Comparison of ENCODE assay signal across 8 cellular contexts in the genomic region with DNA sequence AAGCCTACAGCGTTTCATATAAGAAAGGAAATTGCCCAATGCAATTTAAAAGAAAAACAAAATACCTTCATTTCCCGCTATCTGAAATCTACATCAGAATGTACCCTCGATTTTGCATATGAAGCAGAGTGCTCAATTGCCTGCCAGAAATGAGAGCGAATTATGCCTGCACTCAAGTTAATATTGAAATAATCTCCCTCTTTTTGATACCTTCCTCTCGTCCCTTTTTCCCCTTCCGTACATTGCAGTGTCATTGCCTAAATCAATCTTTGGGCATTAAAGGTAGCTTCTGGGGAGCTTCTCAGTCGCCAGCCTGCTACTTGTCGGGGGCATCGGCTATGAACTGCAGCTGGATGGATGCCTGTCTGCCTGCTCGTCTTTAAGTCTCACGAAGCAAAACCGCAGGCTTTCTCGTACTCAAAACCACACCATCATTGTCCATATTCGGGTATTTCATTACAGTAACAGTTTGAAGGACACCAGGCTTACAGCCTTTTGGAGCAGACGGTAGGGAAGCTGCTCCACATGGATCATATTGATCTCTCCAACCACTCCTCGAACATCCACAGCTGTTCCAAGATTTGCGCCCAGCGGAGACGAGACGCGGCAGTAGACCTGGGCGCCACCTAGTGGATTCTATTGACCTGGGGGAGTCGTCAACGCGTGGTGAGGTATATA.
DNase-seq lines count a peak whose midpoint lies in the region; ATAC-seq lines count a peak whose summit lies in the region.

No MANE protein-coding gene starts in this region.

- H2AK5ac ChIP-seq in mesenchymal stem cell (ENCODE audit: low read length, severe bottlenecking): no peak overlapping the region

- peak; percentile 56 to 78 (median 75) for DNase-seq in CD4-positive, CD25-positive, alpha-beta regulatory T cell
- DNase-seq in NCI-H748 treated with DMSO at 0.1 percent for 48 hours (lab: John Stamatoyannopoulos, UW) (peak; percentile 90), mesenchymal stem cell (peak; percentile 81)
- peak; percentile 77 to 86 for DNase-seq in activated CD4-positive, alpha-beta T cell treated with anti-CD3 and anti-CD28 coated beads, Interleukin-2, amount 50 U/mL, for 48 hours
- peak; percentile 65 for DNase-seq in effector CD4-positive, alpha-beta T cell
- DNase-seq in stimulated activated CD8-positive, alpha-beta memory T cell treated with anti-CD3 and anti-CD28 coated beads, Interleukin-15, amount 100 ng/mL, for 1 hour (ENCODE audit: low read depth): peak; percentile 56

- H3K79me1 ChIP-seq in mesenchymal stem cell (replicated peaks; ENCODE audit: low read length, poor library complexity, severe bottlenecking): no peaks in the 10 kb centered on the region

- no peak overlapping the region for H4K8ac ChIP-seq in mesenchymal stem cell (ENCODE audit: low read length)

- no peak overlapping the region for H2BK15ac ChIP-seq in mesenchymal stem cell (ENCODE audit: low read depth, poor library complexity, severe bottlenecking)

- peaks cover 18% of the 10 kb centered on the region for H3K27me3 ChIP-seq in CD4-positive, CD25-positive, alpha-beta regulatory T cell (ENCODE audit: control insufficient read depth, insufficient read depth, low read length)
- peaks cover 4 to 17% of the 10 kb centered on the region in 2 experiments for H3K27me3 ChIP-seq in mesenchymal stem cell (ENCODE audit: control insufficient read depth in 1 of 2, insufficient read depth in 1 of 2, low read length in 2 of 2)

- H3K27ac Mint-ChIP-seq in CD4-positive, CD25-positive, alpha-beta regulatory T cell: peak overlapping the region; percentile 0 to 68 (median 66)

- no peaks in the 10 kb centered on the region for H3K9me3 Mint-ChIP-seq in CD4-positive, CD25-positive, alpha-beta regulatory T cell

- H3K4ac ChIP-seq in mesenchymal stem cell (ENCODE audit: low read depth in 1 of 2, low read length in 2 of 2): peak overlapping the region in 1 of 2 experiments; percentile 1

- H3K9me3 ChIP-seq in CD4-positive, CD25-positive, alpha-beta regulatory T cell (ENCODE audit: control insufficient read depth in 2 of 2, low read length in 2 of 2): no peaks in the 10 kb centered on the region
- H3K9me3 ChIP-seq in mesenchymal stem cell (ENCODE audit: control insufficient read depth, low read length): no peaks in the 10 kb centered on the region

- 5% methylated on average over 17 of the region's 25 CpGs for WGBS in mesenchymal stem cell

- peak overlapping the region; percentile 85 for H2AFZ ChIP-seq in mesenchymal stem cell (ENCODE audit: low read depth, low read length)

- H3K4me3 Mint-ChIP-seq in CD4-positive, CD25-positive, alpha-beta regulatory T cell: peak overlapping the region; percentile 88 to 92 (median 90)

- no peak overlapping the region for H2BK12ac ChIP-seq in mesenchymal stem cell (ENCODE audit: low read length in 2 of 2)

- peak; percentile 85 to 87 for ATAC-seq in CD4-positive, CD25-positive, alpha-beta regulatory T cell (ENCODE audit: low read depth in 2 of 2)
- ATAC-seq in GM19438 (IDR thresholded peaks at IDR 0.05; ENCODE audit: low read depth, unreplicated experiment) (peak; percentile 90), HG03521 (IDR thresholded peaks at IDR 0.05; ENCODE audit: unreplicated experiment) (peak; percentile 78)

- no peak overlapping the region for H3K14ac ChIP-seq in mesenchymal stem cell (ENCODE audit: low read length in 2 of 2)

- H3K4me1 ChIP-seq in CD4-positive, CD25-positive, alpha-beta regulatory T cell (ENCODE audit: control insufficient read depth, insufficient read depth, low read length, poor library complexity, severe bottlenecking): peaks cover 15% of the 10 kb centered on the region
- H3K4me1 ChIP-seq in mesenchymal stem cell (ENCODE audit: control insufficient read depth, insufficient read depth, low read depth, low read length): no peaks in the 10 kb centered on the region

- no peak overlapping the region for H3K18ac ChIP-seq in mesenchymal stem cell (ENCODE audit: low read depth in 1 of 2, low read length in 2 of 2)

- H3K4me2 ChIP-seq in mesenchymal stem cell (ENCODE audit: low read length, poor library complexity, severe bottlenecking): peak overlapping the region; percentile 72

- H3K4me1 Mint-ChIP-seq in CD4-positive, CD25-positive, alpha-beta regulatory T cell: peaks cover 7 to 17% (median 16%) of the 10 kb centered on the region in 4 donors

- no peak overlapping the region for H3K23ac ChIP-seq in mesenchymal stem cell (ENCODE audit: low read length in 2 of 2)

- H3K4me3 ChIP-seq in CD4-positive, CD25-positive, alpha-beta regulatory T cell (ENCODE audit: low read depth, low read length): peak overlapping the region; percentile 97
- H3K4me3 ChIP-seq in mesenchymal stem cell (ENCODE audit: insufficient read depth in 1 of 2, low read depth in 1 of 2, low read length in 2 of 2): peak overlapping the region in 1 of 2 experiments; percentile 79

- H2BK5ac ChIP-seq in mesenchymal stem cell (ENCODE audit: low read depth, low read length, poor library complexity, severe bottlenecking): no peak overlapping the region

- H3K27ac ChIP-seq in CD4-positive, CD25-positive, alpha-beta regulatory T cell (ENCODE audit: insufficient read depth, low read length, poor library complexity, severe bottlenecking): peak overlapping the region; percentile 58
- H3K27ac ChIP-seq in mesenchymal stem cell (ENCODE audit: low read length, poor library complexity, severe bottlenecking): no peak overlapping the region

- no peak overlapping the region for H2BK120ac ChIP-seq in mesenchymal stem cell (ENCODE audit: low read depth, low read length)

- peak overlapping the region; percentile 63 for H3K9ac ChIP-seq in mesenchymal stem cell (ENCODE audit: low read length)

- H3K36me3 ChIP-seq in CD4-positive, CD25-positive, alpha-beta regulatory T cell (ENCODE audit: control insufficient read depth, insufficient read depth, low read length): no peaks in the 10 kb centered on the region
- H3K36me3 ChIP-seq in mesenchymal stem cell (ENCODE audit: control insufficient read depth in 1 of 2, insufficient read depth in 2 of 2, low read depth in 1 of 2, low read length in 2 of 2): no peaks in the 10 kb centered on the region

- no peaks in the 10 kb centered on the region for H3K36me3 Mint-ChIP-seq in CD4-positive, CD25-positive, alpha-beta regulatory T cell

- H3K27me3 Mint-ChIP-seq in CD4-positive, CD25-positive, alpha-beta regulatory T cell: peaks cover 57% of the 10 kb centered on the region

- H4K91ac ChIP-seq in mesenchymal stem cell (ENCODE audit: low read length): no peak overlapping the region
